Comparison of ENCODE assay signal across 1 cellular context in the genomic region with DNA sequence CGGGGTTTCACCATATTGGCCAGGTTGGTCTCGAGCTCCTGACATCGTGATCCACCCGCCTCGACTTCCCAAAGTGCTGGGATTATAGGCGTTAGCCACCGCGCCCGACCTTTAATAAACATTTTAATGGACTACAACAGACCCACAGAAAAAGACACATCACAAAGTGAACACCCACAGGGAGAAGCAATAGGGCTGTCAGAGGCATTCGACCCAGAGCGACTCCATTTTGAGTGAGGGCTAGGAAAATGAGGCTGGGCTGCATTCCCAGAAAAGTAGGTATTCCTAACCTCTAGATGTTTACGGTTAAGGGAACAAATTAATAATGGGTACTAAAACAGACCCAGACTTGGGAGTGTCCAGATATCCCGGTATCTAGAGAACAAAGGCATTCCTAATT.
TF ChIP-seq lines count a peak whose summit lies in the region.

No MANE protein-coding gene starts in this region.

TF ChIP-seq in endothelial cell of umbilical vein, 7 proteins besides CTCF, POLR2A, EP300 and RAD21:
- no peak for TF ChIP-seq EZH2 (IDR thresholded peaks at IDR 0.05; ENCODE audit: borderline replicate concordance, low read depth, low read length, severe bottlenecking)
- TF ChIP-seq POLR2AphosphoS5 (IDR thresholded peaks at IDR 0.05; ENCODE audit: insufficient read depth, low read depth, low read length): no peak
- TF ChIP-seq MYC (IDR thresholded peaks at IDR 0.05; ENCODE audit: low read depth, low read length): no peak
- TF ChIP-seq, protein P1, sequence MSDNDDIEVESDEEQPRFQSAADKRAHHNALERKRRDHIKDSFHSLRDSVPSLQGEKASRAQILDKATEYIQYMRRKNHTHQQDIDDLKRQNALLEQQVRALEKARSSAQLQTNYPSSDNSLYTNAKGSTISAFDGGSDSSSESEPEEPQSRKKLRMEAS (IDR thresholded peaks at IDR 0.05; ENCODE audit: insufficient read depth, insufficient read length): no peak
- TF ChIP-seq JUN (IDR thresholded peaks at IDR 0.05; ENCODE audit: borderline replicate concordance, insufficient read depth, insufficient read length, low read depth): no peak
- no peak for TF ChIP-seq FOS (IDR thresholded peaks at IDR 0.05; ENCODE audit: borderline replicate concordance, insufficient read depth, low read length)
- no peak for TF ChIP-seq GATA2 (IDR thresholded peaks at IDR 0.05; ENCODE audit: insufficient read depth, insufficient read length, low read depth, low read length)
